Comparison of ENCODE assay signal across 9 cellular contexts in the genomic region with DNA sequence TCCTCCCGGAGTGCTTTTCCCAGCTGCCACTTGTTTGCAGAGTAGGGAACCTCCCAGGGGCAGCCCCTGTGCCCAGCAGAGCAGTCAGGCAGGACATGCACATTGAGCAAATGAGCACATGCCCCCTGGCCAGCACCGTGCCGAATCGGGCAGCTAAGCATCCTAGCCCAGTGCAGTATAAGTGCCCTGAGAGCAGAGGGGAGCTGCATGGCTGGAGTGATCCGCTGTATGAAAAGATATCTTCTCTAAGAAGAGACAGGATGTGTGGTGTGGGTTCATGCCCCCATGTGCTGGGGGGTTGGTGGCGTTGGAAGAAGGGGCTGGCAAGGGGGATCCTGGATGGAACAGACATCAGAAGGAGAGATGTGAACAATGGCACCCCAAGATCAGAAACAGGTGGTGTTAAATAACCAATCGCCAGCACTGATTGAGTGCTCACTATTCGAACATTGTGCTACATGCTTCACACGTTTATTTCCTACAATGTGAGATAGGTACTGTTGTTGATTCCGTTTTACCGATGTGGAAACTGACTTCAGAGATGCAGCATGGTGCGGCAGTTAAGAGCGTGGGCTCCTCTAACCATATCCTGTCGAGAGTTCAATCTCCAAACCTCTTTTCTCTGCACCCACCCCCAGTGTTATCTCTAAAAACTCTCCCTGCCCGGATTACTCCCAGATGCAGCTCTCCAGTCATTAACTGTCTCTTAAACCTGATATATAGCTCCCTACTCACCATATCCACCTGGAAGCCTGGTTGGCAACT. TPM values are rescaled to one million over a fixed set of nuclear protein-coding genes. Genes with fewer than 3 reads are reported as not detected.
DNase-seq lines count a peak whose midpoint lies in the region; ATAC-seq, FAIRE-seq and TF ChIP-seq lines count a peak whose summit lies in the region.
"Had no signal": no experiment of that assay in that cellular context is flagged by ENCODE, and none has a peak within 500 bp of the region (broad histone marks: within the 10 kb centered on the region; RNA-seq: fewer than 3 reads in every experiment).

No MANE protein-coding gene starts in this region.

- FAIRE-seq in kidney (lab: Jason Lieb, UNC): no peak

- H4K20me1 ChIP-seq in SK-N-SH (ENCODE audit: insufficient read depth): no peaks in the 10 kb centered on the region

- no peaks in the 10 kb centered on the region for H3K9me3 ChIP-seq in SK-N-SH
- no peaks in the 10 kb centered on the region for H3K9me3 ChIP-seq in kidney (ENCODE audit: control insufficient read depth in 1 of 2, low read length in 2 of 2)

- CTCF ChIA-PET in SK-N-SH (lab: Yijun Ruan, JAX): no interaction called here

- in situ Hi-C loops in KBM-7 (cut with MboI; ENCODE audit: low pct_unique_long_range_greater_than_20kb, low sequenced_read_pairs): no loop called here

- peaks cover 25% of the 10 kb centered on the region for H3K79me2 ChIP-seq in SK-N-SH (ENCODE audit: insufficient read depth)

- H3F3A ChIP-seq in SK-N-SH (replicated peaks; ENCODE audit: insufficient read depth): peaks cover 7% of the 10 kb centered on the region

- intact Hi-C loops in kidney (cut with DNase I): no loop called here
- intact Hi-C loops in posterior vena cava (cut with DNase I): no loop called here

- TF ChIP-seq EP300 in SK-N-SH (IDR thresholded peaks at IDR 0.05; ENCODE audit: borderline replicate concordance in 1 of 2, low read depth in 1 of 2, low read length in 1 of 2): no peak

- peaks cover 63% of the 10 kb centered on the region for H3K4me1 Mint-ChIP-seq in activated T-cell treated with anti-CD3 and anti-CD28 coated beads, Interleukin-2, amount 50 U/mL, for 24 hours (ENCODE audit: low read depth)

- no peaks in the 10 kb centered on the region for H3K27me3 ChIP-seq in SK-N-SH (ENCODE audit: insufficient read depth)

- POLR2A ChIA-PET in SK-N-SH (lab: Yijun Ruan, JAX): interaction anchor here (1.4 kb wide), 1 partner anchor 15 kb away, joined by 6 read pairs; a partner anchor contains a TSS

- peak overlapping the region; percentile 79 for H3K4me2 ChIP-seq in SK-N-SH

- peaks cover 58% of the 10 kb centered on the region for H3K36me3 Mint-ChIP-seq in activated T-cell treated with anti-CD3 and anti-CD28 coated beads, Interleukin-2, amount 50 U/mL, for 24 hours (ENCODE audit: low read depth)

- no peak for TF ChIP-seq RAD21 in SK-N-SH (IDR thresholded peaks at IDR 0.05; ENCODE audit: low read length)

- no peaks in the 10 kb centered on the region for H3K9me2 ChIP-seq in SK-N-SH

- H3K4me3 ChIP-seq in SK-N-SH (ENCODE audit: low read depth in 2 of 2, low read length in 1 of 2) (peak overlapping the region; percentile 54 to 62; a peak in 3 of 4 replicates), kidney (ENCODE audit: low read length in 2 of 2) (peak overlapping the region; percentile 33 to 95)

- H3K9ac ChIP-seq in SK-N-SH (no peak overlapping the region), kidney (ENCODE audit: low read length in 2 of 2) (peak overlapping the region in 1 of 2 donors; percentile 15)

- WGBS in SK-N-SH (ENCODE audit: low lambda C conversion rate): 92% methylated on average over 15 of the region's 15 CpGs

- DNase-seq in SK-N-SH: no peak
- peak; percentile 73 for DNase-seq in activated T-cell treated with anti-CD3 and anti-CD28 coated beads, Interleukin-2, amount 50 U/mL, for 24 hours
- peak; percentile 82 for DNase-seq in kidney
- DNase-seq in substantia nigra (lab: John Stamatoyannopoulos, UW): no peak
- no peak for DNase-seq in posterior vena cava (ENCODE audit: low spot score)
- DNase-seq in KBM-7: no peak
- DNase-seq: NCI-H2029 treated with DMSO at 0.1 percent for 48 hours had no signal

- peaks cover 6 to 17% of the 10 kb centered on the region in 2 experiments; a peak in 3 of 4 replicates for H3K4me1 ChIP-seq in SK-N-SH (ENCODE audit: control insufficient read depth in 1 of 2, insufficient read depth in 2 of 2, low read depth in 1 of 2, low read length in 1 of 2)
- H3K4me1 ChIP-seq in kidney (ENCODE audit: control insufficient read depth in 1 of 2, insufficient read depth in 1 of 2, low read depth in 1 of 2, low read length in 2 of 2): peaks cover 9 to 19% of the 10 kb centered on the region in 2 donors

- H3K27ac Mint-ChIP-seq in activated T-cell treated with anti-CD3 and anti-CD28 coated beads, Interleukin-2, amount 50 U/mL, for 24 hours: peak overlapping the region; percentile 99

- no peak overlapping the region for H3K27ac ChIP-seq in SK-N-SH (ENCODE audit: low read depth in 2 of 2, low read length in 1 of 2)
- peak overlapping the region in 1 of 2 donors; percentile 55 for H3K27ac ChIP-seq in kidney (ENCODE audit: low read depth in 2 of 2, low read length in 2 of 2)
- peak overlapping the region; percentile 99 for H3K27ac ChIP-seq in substantia nigra (ENCODE audit: low read depth, low read length, poor library complexity, severe bottlenecking)

- no peak overlapping the region for H2AFZ ChIP-seq in SK-N-SH (ENCODE audit: low read depth)

- H3K9me3 Mint-ChIP-seq in activated T-cell treated with anti-CD3 and anti-CD28 coated beads, Interleukin-2, amount 50 U/mL, for 24 hours: peaks cover 2% of the 10 kb centered on the region

- H3K36me3 ChIP-seq in SK-N-SH (replicated peaks in 1 of 2; ENCODE audit: control insufficient read depth in 1 of 2, insufficient read depth in 2 of 2, low read length in 1 of 2): peaks cover 0 to 7% of the 10 kb centered on the region in 2 experiments
- H3K36me3 ChIP-seq in kidney (ENCODE audit: control insufficient read depth in 1 of 2, insufficient read depth in 2 of 2, low read length in 2 of 2): peaks cover 2 to 4% of the 10 kb centered on the region in 2 donors

- no peak for ATAC-seq in SK-N-SH treated with all-trans-retinoic acid at 6 μM for 48 hours
- no peak for ATAC-seq in GM18511 (IDR thresholded peaks at IDR 0.05; ENCODE audit: unreplicated experiment)

- no peaks in the 10 kb centered on the region for H3K27me3 Mint-ChIP-seq in activated T-cell treated with anti-CD3 and anti-CD28 coated beads, Interleukin-2, amount 50 U/mL, for 24 hours

- H3K4me3 Mint-ChIP-seq in activated T-cell treated with anti-CD3 and anti-CD28 coated beads, Interleukin-2, amount 50 U/mL, for 24 hours: peak overlapping the region; percentile 85

- TF ChIP-seq CTCF in SK-N-SH (IDR thresholded peaks at IDR 0.05) (no peak), kidney (IDR thresholded peaks at IDR 0.05; ENCODE audit: borderline replicate concordance, extremely low read depth, insufficient read depth) (no peak)

TF ChIP-seq in SK-N-SH, 30 proteins besides CTCF, POLR2A, EP300 and RAD21 (continues in another document):
- no peak for TF ChIP-seq MXI1 (IDR thresholded peaks at IDR 0.05; ENCODE audit: low read depth, low read length)

TF ChIP-seq in SK-N-SH treated with all-trans-retinoic acid at 6 μM for 48 hours, 23 proteins besides CTCF, POLR2A, EP300 and RAD21:
- TF ChIP-seq ZNF8 (CRISPR knock-in tag; IDR thresholded peaks at IDR 0.05): no peak

RNA-seq across cellular contexts. Expression of a gene that starts 1.3 kb away (rescaled TPM):
- 192 and 207 TPM in 2 replicates for polyA plus RNA-seq in SK-N-SH (2012; rRNA removed)
- polyA plus RNA-seq in SK-N-SH (2012; cell fraction: cytosol; rRNA removed): 112 and 149 TPM in 2 replicates
- polyA plus RNA-seq in SK-N-SH (2012; cell fraction: nucleus; rRNA removed): 125 and 141 TPM in 2 replicates
- total RNA-seq in kidney: 61.5 TPM
- polyA plus RNA-seq in kidney (ENCODE audit: insufficient read depth, low read depth, low replicate concordance): 135 TPM
- 10 to 100 TPM; 44.4 to 50.5 TPM for total RNA-seq in posterior vena cava

RNA-seq across cellular contexts. Expression of a gene that starts 15.0 kb away (rescaled TPM):
- 132 and 135 TPM in 2 replicates for polyA plus RNA-seq in SK-N-SH (2012; rRNA removed)
- 90.4 and 111 TPM in 2 replicates for polyA plus RNA-seq in SK-N-SH (2012; cell fraction: cytosol; rRNA removed)
- 166 and 231 TPM in 2 replicates for polyA plus RNA-seq in SK-N-SH (2012; cell fraction: nucleus; rRNA removed)
- total RNA-seq in kidney: 65.5 TPM
- 127 TPM for polyA plus RNA-seq in kidney (ENCODE audit: insufficient read depth, low read depth, low replicate concordance)
- 10 to 100 TPM; 31.0 to 35.9 TPM for total RNA-seq in posterior vena cava

RNA-seq across cellular contexts. Expression of a gene that starts 21.1 kb away (rescaled TPM):
- polyA plus RNA-seq in SK-N-SH (2012; rRNA removed) (24.2 and 24.4 TPM in 2 replicates), kidney (ENCODE audit: insufficient read depth, low read depth, low replicate concordance) (19.3 TPM)
- polyA plus RNA-seq in SK-N-SH (2012; cell fraction: cytosol; rRNA removed): 6.8 and 11.2 TPM in 2 replicates
- 85.1 and 94.3 TPM in 2 replicates for polyA plus RNA-seq in SK-N-SH (2012; cell fraction: nucleus; rRNA removed)
- total RNA-seq in kidney (74.7 TPM), posterior vena cava (10 to 100 TPM; 31.5 to 42.7 TPM)

RNA-seq across cellular contexts. Expression of a gene that starts 23.9 kb away (rescaled TPM):
- polyA plus RNA-seq in SK-N-SH (2012; rRNA removed) (32.8 and 47.9 TPM in 2 replicates), kidney (ENCODE audit: insufficient read depth, low read depth, low replicate concordance) (188 TPM)
- 18.5 and 30.3 TPM in 2 replicates for polyA plus RNA-seq in SK-N-SH (2012; cell fraction: cytosol; rRNA removed)
- polyA plus RNA-seq in SK-N-SH (2012; cell fraction: nucleus; rRNA removed): 61.4 and 65.8 TPM in 2 replicates
- total RNA-seq in kidney (98.4 TPM), posterior vena cava (10 to 100 TPM; 39.7 to 40.0 TPM)

RNA-seq across cellular contexts. Expression of a gene that starts 28.9 kb away (rescaled TPM):
- not detected in 2 replicates for polyA plus RNA-seq in SK-N-SH (2012; rRNA removed)
- polyA plus RNA-seq in SK-N-SH (2012; cell fraction: cytosol; rRNA removed): not detected in 2 replicates
- not detected in 2 replicates for polyA plus RNA-seq in SK-N-SH (2012; cell fraction: nucleus; rRNA removed)
- 3.1 TPM for total RNA-seq in kidney
- polyA plus RNA-seq in kidney (ENCODE audit: insufficient read depth, low read depth, low replicate concordance): 0.49 TPM
- total RNA-seq in posterior vena cava: 1 to 10 TPM; 1.2 to 2.2 TPM

Comparison
In these comparisons a context has a peak if more than half of its experiments do, and no peak if none do; other contexts are left out.
1. DNase-seq: peak in activated T-cell treated with anti-CD3 and anti-CD28 coated beads, Interleukin-2, amount 50 U/mL, for 24 hours (single experiment) and kidney (single experiment); none in SK-N-SH (single experiment), substantia nigra (0 of 49), posterior vena cava (single experiment) and KBM-7 (single experiment).